9 cellular contexts compared by ENCODE assay signal in genomic region chr4:38082424-38083374, GRCh38.
DNase-seq lines count a peak whose midpoint lies in the region; ATAC-seq lines count a peak whose summit lies in the region.
"Had no signal": no experiment of that assay in that cellular context is flagged by ENCODE, and none has a peak within 500 bp of the region (broad histone marks: within the 10 kb centered on the region; RNA-seq: fewer than 3 reads in every experiment).

No MANE protein-coding gene starts in this region.

- H3K27ac ChIP-seq in GM23248, result peak overlapping the region; percentile 84
- H3K27ac ChIP-seq in angular gyrus (ENCODE audit: low read depth, low read length), result peak overlapping the region; percentile 60

- H3F3A ChIP-seq in GM23248 (ENCODE audit: insufficient read depth), result peaks cover 33% of the 10 kb centered on the region

- H3K4me3 ChIP-seq in GM23248 (no peak overlapping the region), skeletal muscle satellite cell (ENCODE audit: low read length) (no peak overlapping the region)

- H3K27me3 ChIP-seq in GM23248 (replicated peaks; ENCODE audit: insufficient read depth) (no peaks in the 10 kb centered on the region), skeletal muscle satellite cell (ENCODE audit: control insufficient read depth, insufficient read depth, low read length) (no peaks in the 10 kb centered on the region)

- WGBS in GM23248 (ENCODE audit: low coverage in 1 of 2, low lambda C conversion rate in 2 of 2, missing lambda C conversion rate in 2 of 2), 2 experiments, result 60 to 66% methylated on average over 11 of the region's 11 CpGs

- peak; percentile 84 for DNase-seq in GM23248
- peak; percentile 69 for DNase-seq in hepatic stellate cell (ENCODE audit: low spot score)
- DNase-seq in NCI-H2107 (lab: John Stamatoyannopoulos, UW), result no peak
- no peak for DNase-seq in stimulated activated CD4-positive, alpha-beta T cell treated with anti-CD3 and anti-CD28 coated beads, Interleukin-4, amount 100 ng/mL, for 24 hours
- no peak for DNase-seq in stimulated activated CD4-positive, alpha-beta T cell treated with anti-CD3 and anti-CD28 coated beads, Interleukin-4, amount 100 ng/mL, for 1 hour
- DNase-seq: NCI-H1417 treated with DMSO at 0.1 percent for 48 hours had no signal

- H3K36me3 ChIP-seq in GM23248 (ENCODE audit: low read depth), result no peaks in the 10 kb centered on the region
- H3K36me3 ChIP-seq in skeletal muscle satellite cell (ENCODE audit: insufficient read depth, low read length), result no peaks in the 10 kb centered on the region

- no peaks in the 10 kb centered on the region for H3K9me2 ChIP-seq in GM23248 (ENCODE audit: insufficient read depth)

- no peaks in the 10 kb centered on the region for H4K20me1 ChIP-seq in GM23248 (ENCODE audit: insufficient read depth)

- ATAC-seq in GM18873 (IDR thresholded peaks at IDR 0.05; ENCODE audit: low FRiP score, unreplicated experiment), result no peak

- H3K79me2 ChIP-seq in GM23248 (ENCODE audit: insufficient read depth), result no peaks in the 10 kb centered on the region

- H3K4me2 ChIP-seq in GM23248 (ENCODE audit: unreplicated experiment) (peak overlapping the region; percentile 35), skeletal muscle satellite cell (ENCODE audit: low read length) (peak overlapping the region; percentile 26)

- peak overlapping the region; percentile 68 for H2AFZ ChIP-seq in GM23248

- H3K9me3 ChIP-seq in GM23248 (ENCODE audit: low read depth) (no peaks in the 10 kb centered on the region), skeletal muscle satellite cell (replicated peaks; ENCODE audit: low read length) (no peaks in the 10 kb centered on the region)

- H3K9ac ChIP-seq in GM23248, result peak overlapping the region; percentile 60
- peak overlapping the region; percentile 46 for H3K9ac ChIP-seq in skeletal muscle satellite cell (ENCODE audit: low read depth, low read length)

- H3K4me1 ChIP-seq in GM23248 (ENCODE audit: insufficient read depth), result peaks cover 62% of the 10 kb centered on the region
- H3K4me1 ChIP-seq in skeletal muscle satellite cell (ENCODE audit: control insufficient read depth, insufficient read depth, low read length), result peaks cover 76% of the 10 kb centered on the region

- in situ Hi-C loops in GM23248 (cut with MboI), result no loop called here

Comparison
In these comparisons a context has a peak if more than half of its experiments do, and no peak if none do; other contexts are left out.
1. DNase-seq: peak in GM23248 (single experiment) and hepatic stellate cell (single experiment); none in NCI-H2107 (single experiment), stimulated activated CD4-positive, alpha-beta T cell treated with anti-CD3 and anti-CD28 coated beads, Interleukin-4, amount 100 ng/mL, for 24 hours (single experiment) and stimulated activated CD4-positive, alpha-beta T cell treated with anti-CD3 and anti-CD28 coated beads, Interleukin-4, amount 100 ng/mL, for 1 hour (single experiment).